Comparison of ENCODE assay signal across 1 cellular context in genomic region chr10:98134431-98135221, GRCh38.
TF ChIP-seq lines count a peak whose summit lies in the region.

Gene R3HCC1L (plus strand): TSS chr10:98134657. CDS start chr10:98208115, 73,458 bp downstream.

TF ChIP-seq in HepG2, 621 proteins besides CTCF, POLR2A, EP300 and RAD21 (continued from another document):
- TF ChIP-seq KIAA2018 (CRISPR knock-in tag; IDR thresholded peaks at IDR 0.05; ENCODE audit: borderline replicate concordance) (no peak), ZFP37 (CRISPR knock-in tag; IDR thresholded peaks at IDR 0.05; ENCODE audit: borderline replicate concordance) (0 out of 2 replicates have a peak, but pooled peaks have one; percentile 23), ZNF839 (CRISPR knock-in tag; IDR thresholded peaks at IDR 0.05; ENCODE audit: borderline replicate concordance) (no peak), RFX1 (IDR thresholded peaks at IDR 0.05) (no peak), ZNF772 (CRISPR knock-in tag; IDR thresholded peaks at IDR 0.05) (peak; percentile 46; the same call in 1 of the 2 replicates), TAF15 (IDR thresholded peaks at IDR 0.05; ENCODE audit: low read depth, low read length, poor library complexity, severe bottlenecking) (peak; percentile 37), ZNF644 (CRISPR knock-in tag; IDR thresholded peaks at IDR 0.05; ENCODE audit: low read depth) (no peak; the same call in 1 of the 2 replicates), POLR2G (IDR thresholded peaks at IDR 0.05; ENCODE audit: low read depth, low read length) (peak; percentile 89), ZUFSP (CRISPR knock-in tag; IDR thresholded peaks at IDR 0.05; ENCODE audit: borderline replicate concordance) (no peak), ZNF672 (CRISPR knock-in tag; IDR thresholded peaks at IDR 0.05) (no peak), IRF2 (CRISPR knock-in tag; IDR thresholded peaks at IDR 0.05) (peak; percentile 81; the same call in 1 of the 2 replicates), MAX (IDR thresholded peaks at IDR 0.05) (peak; percentile 59; the same call in 1 of the 2 replicates), ARHGAP35 (CRISPR knock-in tag; IDR thresholded peaks at IDR 0.05; ENCODE audit: borderline replicate concordance) (peak; percentile 45; the same call in 1 of the 2 replicates), STAT5B (CRISPR knock-in tag; IDR thresholded peaks at IDR 0.05) (no peak), ADNP (CRISPR knock-in tag; IDR thresholded peaks at IDR 0.05) (no peak), PAX8 (CRISPR knock-in tag; IDR thresholded peaks at IDR 0.05; ENCODE audit: borderline replicate concordance) (no peak), GMEB2 (CRISPR knock-in tag; IDR thresholded peaks at IDR 0.05; ENCODE audit: low read depth) (peak; percentile 78; the same call in 1 of the 2 replicates), TBX3 (IDR thresholded peaks at IDR 0.05; ENCODE audit: borderline replicate concordance) (no peak), HOMEZ (CRISPR knock-in tag; IDR thresholded peaks at IDR 0.05; ENCODE audit: low read depth) (peak; percentile 51; the same call in 1 of the 2 replicates), FOXO1 (CRISPR knock-in tag; IDR thresholded peaks at IDR 0.05) (no peak; the same call in 1 of the 2 replicates), ARNTL (CRISPR knock-in tag; IDR thresholded peaks at IDR 0.05) (no peak), LCORL (IDR thresholded peaks at IDR 0.05) (no peak), LCORL (CRISPR knock-in tag; IDR thresholded peaks at IDR 0.05) (0 out of 2 replicates have a peak, but pooled peaks have one; percentile 21), ZBTB26 (CRISPR knock-in tag; IDR thresholded peaks at IDR 0.05; ENCODE audit: borderline replicate concordance) (0 out of 2 replicates have a peak, but pooled peaks have one; percentile 37), TFDP2 (CRISPR knock-in tag; IDR thresholded peaks at IDR 0.05) (peak; percentile 79), GATA4 (IDR thresholded peaks at IDR 0.05; ENCODE audit: borderline replicate concordance, low read depth) (0 out of 2 replicates have a peak, but pooled peaks have one; percentile 56)
